ENCODE assay signal across 17 cellular contexts in genomic region chr20:23246682-23247664, GRCh38.
A peak's percentile ranks its signal among the peaks of the same experiment; 100 is the strongest.
DNase-seq lines count a peak whose midpoint lies in the region; ATAC-seq and TF ChIP-seq lines count a peak whose summit lies in the region.
"Had no signal": no experiment of that assay in that cellular context is flagged by ENCODE, and none has a peak within 500 bp of the region (broad histone marks: within the 10 kb centered on the region; RNA-seq: fewer than 3 reads in every experiment).

No MANE protein-coding gene starts in this region.

- no peak for TF ChIP-seq CTCF in progenitor cell of endocrine pancreas (IDR thresholded peaks at IDR 0.05; ENCODE audit: unreplicated experiment)

- no peaks in the 10 kb centered on the region for H3K36me3 ChIP-seq in BLaER1
- H3K36me3 ChIP-seq in mucosa of rectum (ENCODE audit: control insufficient read depth in 2 of 2, insufficient read depth in 2 of 2, low read length in 2 of 2), result no peaks in the 10 kb centered on the region

- no peaks in the 10 kb centered on the region for H3K9me3 ChIP-seq in BLaER1
- no peaks in the 10 kb centered on the region for H3K9me3 ChIP-seq in mucosa of rectum (ENCODE audit: control insufficient read depth in 2 of 2, low read length in 2 of 2)

- no peak overlapping the region for H3K4me3 Mint-ChIP-seq in progenitor cell of endocrine pancreas (ENCODE audit: low read depth)
- H3K4me3 Mint-ChIP-seq: central memory CD8-positive, alpha-beta T cell; natural killer cell; T-cell had no signal

- H3K27me3 Mint-ChIP-seq in progenitor cell of endocrine pancreas, result peaks cover 41% of the 10 kb centered on the region

- H3K36me3 Mint-ChIP-seq in progenitor cell of endocrine pancreas (ENCODE audit: insufficient read depth), result no peaks in the 10 kb centered on the region
- H3K36me3 Mint-ChIP-seq: natural killer cell, T-cell had no signal

- no peak overlapping the region for H3K27ac Mint-ChIP-seq in progenitor cell of endocrine pancreas
- H3K27ac Mint-ChIP-seq: natural killer cell, T-cell had no signal

- no peaks in the 10 kb centered on the region for H3K27me3 ChIP-seq in BLaER1
- peaks cover 1 to 4% of the 10 kb centered on the region in 2 donors for H3K27me3 ChIP-seq in mucosa of rectum (ENCODE audit: control insufficient read depth in 2 of 2, insufficient read depth in 2 of 2, low read length in 2 of 2)

- no peaks in the 10 kb centered on the region for H4K20me1 ChIP-seq in BLaER1

- H3K9me3 Mint-ChIP-seq in progenitor cell of endocrine pancreas (ENCODE audit: low read depth), result no peaks in the 10 kb centered on the region
- H3K9me3 Mint-ChIP-seq: central memory CD8-positive, alpha-beta T cell; natural killer cell; T-cell had no signal

- H3K4me1 ChIP-seq in BLaER1 (peaks cover 31% of the 10 kb centered on the region), mucosa of rectum (ENCODE audit: control insufficient read depth in 2 of 2, insufficient read depth in 2 of 2, low read length in 2 of 2) (peaks cover 0 to 2% of the 10 kb centered on the region in 2 donors)

- peak overlapping the region; percentile 30; the same call in 1 of the 2 replicates for H3K9ac ChIP-seq in BLaER1
- no peak overlapping the region for H3K9ac ChIP-seq in mucosa of rectum (ENCODE audit: low read depth in 1 of 2, low read length in 2 of 2)

- DNase-seq in cerebellum (ENCODE audit: low spot score) (peak; percentile 38), SIG-M5 (lab: John Stamatoyannopoulos, UW) (no peak), retina (no peak), progenitor cell of endocrine pancreas (ENCODE audit: low spot score, unreplicated experiment) (no peak)
- DNase-seq: ACHN; activated CD4-positive, alpha-beta T cell treated with anti-CD3 and anti-CD28 coated beads, Interleukin-2, amount 50 U/mL, for 48 hours; activated naive CD4-positive, alpha-beta T cell treated with anti-CD3 and anti-CD28 coated beads, Interleukin-2, amount 50 U/mL, for 16 hours; natural killer cell; NCI-H2171; stimulated activated CD4-positive, alpha-beta T cell treated with anti-CD3 and anti-CD28 coated beads, Interleukin-12 subunit alpha, Interleukin-12 subunit beta, amount 100 ng/mL, for 4 hours; T-cell had no signal

- ATAC-seq in GM21381 (IDR thresholded peaks at IDR 0.05; ENCODE audit: unreplicated experiment) (peak; percentile 52), GM19395 (IDR thresholded peaks at IDR 0.05; ENCODE audit: unreplicated experiment) (no peak)
- ATAC-seq: esophagus mucosa, natural killer cell, T-cell had no signal

- H3K4me3 ChIP-seq in BLaER1 (no peak overlapping the region), mucosa of rectum (ENCODE audit: low read length in 2 of 2) (no peak overlapping the region)

- H3K4me1 Mint-ChIP-seq in progenitor cell of endocrine pancreas (ENCODE audit: low read depth), result peaks cover 5% of the 10 kb centered on the region
- H3K4me1 Mint-ChIP-seq: central memory CD8-positive, alpha-beta T cell; T-cell had no signal

- H3K4me2 ChIP-seq in BLaER1, result peak overlapping the region; percentile 82

- peak overlapping the region; percentile 61 for H3K27ac ChIP-seq in BLaER1
- H3K27ac ChIP-seq in mucosa of rectum (ENCODE audit: low read depth in 2 of 2, low read length in 2 of 2), result peak overlapping the region; percentile 16 to 21
